Comparison of ENCODE assay signal across 19 cellular contexts in the genomic region with DNA sequence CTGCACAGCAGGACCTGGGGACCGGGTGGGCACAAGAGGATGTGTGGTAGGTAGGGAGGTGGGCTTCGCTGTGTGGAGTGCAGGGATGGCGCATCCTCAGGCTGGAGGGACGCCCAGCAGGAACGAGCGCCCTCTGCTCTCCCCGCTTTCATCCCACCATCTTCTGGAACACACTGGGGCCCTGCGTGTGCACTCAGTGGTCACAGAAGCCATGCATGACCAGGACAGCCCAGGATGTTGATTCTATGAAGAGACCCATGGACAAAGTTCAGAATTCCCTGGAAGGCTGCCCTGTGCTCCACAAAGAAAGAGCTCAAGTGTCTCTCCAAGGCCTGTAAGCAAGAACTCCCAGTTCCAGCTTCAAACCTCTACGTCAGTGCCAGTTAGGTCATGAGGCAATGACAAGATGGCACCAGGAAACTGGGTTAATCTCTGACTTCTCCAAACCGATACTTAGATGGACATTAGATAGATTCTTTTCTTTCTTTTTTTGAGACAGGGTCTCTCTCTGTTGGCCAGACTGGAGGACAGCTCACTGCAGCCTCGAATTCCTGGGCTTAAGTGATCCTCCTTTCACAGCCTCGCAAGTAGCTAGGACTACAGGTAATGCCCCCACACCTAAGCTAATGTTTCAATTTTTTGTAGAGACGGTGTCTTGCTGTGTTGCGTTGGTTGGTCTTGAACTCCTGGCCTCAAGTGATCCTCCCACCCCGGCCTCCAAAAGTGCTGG. TPM values are rescaled to one million over a fixed set of nuclear protein-coding genes. Genes with fewer than 3 reads are reported as not detected.
DNase-seq lines count a peak whose midpoint lies in the region; ATAC-seq, FAIRE-seq and TF ChIP-seq lines count a peak whose summit lies in the region.
"Had no signal": no experiment of that assay in that cellular context is flagged by ENCODE, and none has a peak within 500 bp of the region (broad histone marks: within the 10 kb centered on the region; RNA-seq: fewer than 3 reads in every experiment).

No MANE protein-coding gene starts in this region.

- H4K20me1 ChIP-seq in GM12878 (ENCODE audit: control insufficient read depth, insufficient read depth): no peaks in the 10 kb centered on the region

- SMC1A ChIA-PET in GM12878 (lab: Charles Lee; ENCODE audit: uncharacterized antibody, unreplicated experiment): interaction anchor here (0.6 kb wide), 1 partner anchor 18 kb away, joined by 3 read pairs; no protein-coding TSS in a partner anchor

- TF ChIP-seq EP300 in GM12878 (IDR thresholded peaks at IDR 0.05; ENCODE audit: borderline replicate concordance in 1 of 2, control insufficient read depth in 1 of 2, low read depth in 2 of 2, low read length in 2 of 2): no peak

- H3K36me3 Mint-ChIP-seq in stimulated activated naive B cell treated with anti-CD40 and anti-IgM and Interleukin-4, amounts not matched to agents 10 μg/mL and 1 μg/mL and 100 μg/mL, for 72 hours: peaks cover 15 to 29% of the 10 kb centered on the region in 2 donors
- peaks cover 13% of the 10 kb centered on the region for H3K36me3 Mint-ChIP-seq in stimulated activated memory B cell treated with anti-CD40 and anti-IgM and Interleukin-4, amounts not matched to agents 10 μg/mL and 1 μg/mL and 100 μg/mL, for 72 hours
- H3K36me3 Mint-ChIP-seq: naive B cell had no signal

- no peak overlapping the region for H2AFZ ChIP-seq in GM12878 (ENCODE audit: control insufficient read depth, low read depth, low read length)

- no peak overlapping the region for H3K4me3 Mint-ChIP-seq in stimulated activated naive B cell treated with anti-CD40 and anti-IgM and Interleukin-4, amounts not matched to agents 10 μg/mL and 1 μg/mL and 100 μg/mL, for 72 hours
- H3K4me3 Mint-ChIP-seq in stimulated activated memory B cell treated with anti-CD40 and anti-IgM and Interleukin-4, amounts not matched to agents 10 μg/mL and 1 μg/mL and 100 μg/mL, for 72 hours: no peak overlapping the region

- H3K9me3 ChIP-seq in GM12878 (replicated peaks; ENCODE audit: control insufficient read depth, insufficient read depth, low read length): no peaks in the 10 kb centered on the region
- H3K9me3 ChIP-seq in lower lobe of right lung: no peaks in the 10 kb centered on the region
- H3K9me3 ChIP-seq: left lung had no signal

- no peak for TF ChIP-seq POLR2A in GM12878 (IDR thresholded peaks at IDR 0.05; ENCODE audit: low read depth, low read length)

- no peak overlapping the region for H3K4me3 ChIP-seq in GM12878
- H3K4me3 ChIP-seq in lower lobe of right lung: no peak overlapping the region
- H3K4me3 ChIP-seq: left lung, SJSA1 had no signal

- no peaks in the 10 kb centered on the region for H3K27me3 Mint-ChIP-seq in stimulated activated naive B cell treated with anti-CD40 and anti-IgM and Interleukin-4, amounts not matched to agents 10 μg/mL and 1 μg/mL and 100 μg/mL, for 72 hours
- no peaks in the 10 kb centered on the region for H3K27me3 Mint-ChIP-seq in stimulated activated memory B cell treated with anti-CD40 and anti-IgM and Interleukin-4, amounts not matched to agents 10 μg/mL and 1 μg/mL and 100 μg/mL, for 72 hours
- H3K27me3 Mint-ChIP-seq: naive B cell had no signal

- FAIRE-seq in GM12878 (lab: Jason Lieb, UNC): no peak

- RAD21 ChIA-PET in GM12878 (lab: Charles Lee; ENCODE audit: unreplicated experiment): no interaction called here

- 92% methylated on average over 14 of the region's 15 CpGs for WGBS in GM12878 (ENCODE audit: insufficient coverage, insufficient replicate concordance, low lambda C conversion rate, missing lambda C conversion rate)

- intact Hi-C loops in GM12878 (cut with micrococcal nuclease; ENCODE audit: unreplicated experiment) (no loop called here), lower lobe of right lung (cut with DNase I) (no loop called here)

- H3K4me1 ChIP-seq in GM12878 (ENCODE audit: control insufficient read depth, insufficient read depth, low read length): peaks cover 40% of the 10 kb centered on the region
- H3K4me1 ChIP-seq in lower lobe of right lung: peaks cover 62% of the 10 kb centered on the region

- no peak overlapping the region for H3K9ac ChIP-seq in GM12878 (ENCODE audit: control insufficient read depth, insufficient read depth, low read length)

- H3K27ac ChIP-seq in GM12878 (ENCODE audit: control insufficient read depth, insufficient read depth): no peak overlapping the region
- H3K27ac ChIP-seq in lower lobe of right lung: no peak overlapping the region
- H3K27ac ChIP-seq: brain microvascular endothelial cell, left lung, SJSA1 had no signal

- peaks cover 41% of the 10 kb centered on the region for H3K79me2 ChIP-seq in GM12878 (ENCODE audit: control insufficient read depth, insufficient read depth, low read length)

- POLR2A ChIA-PET in GM12878 (lab: Charles Lee): no interaction called here

- ATAC-seq in GM12878 (no peak), lower lobe of right lung (no peak), HG02623 (IDR thresholded peaks at IDR 0.05; ENCODE audit: unreplicated experiment) (no peak), HG03460 (IDR thresholded peaks at IDR 0.05; ENCODE audit: unreplicated experiment) (no peak)
- no peak for ATAC-seq in stimulated activated naive B cell treated with anti-CD40 and anti-IgM and Interleukin-4, amounts not matched to agents 10 μg/mL and 1 μg/mL and 100 μg/mL, for 72 hours (replicated peaks)
- ATAC-seq in stimulated activated memory B cell treated with anti-CD40 and anti-IgM and Interleukin-4, amounts not matched to agents 10 μg/mL and 1 μg/mL and 100 μg/mL, for 72 hours: no peak
- ATAC-seq: activated naive CD4-positive, alpha-beta T cell treated with anti-CD3 and anti-CD28 coated beads, Interleukin-2, amount 50 U/mL, for 72 hours; left lung had no signal

- TF ChIP-seq RAD21 in GM12878 (IDR thresholded peaks at IDR 0.05; ENCODE audit: insufficient read depth, low read depth, low read length): no peak

- in situ Hi-C loops in GM12878 (cut with MboI): no loop called here

- H3K36me3 ChIP-seq in GM12878 (ENCODE audit: control insufficient read depth in 2 of 2, insufficient read depth in 2 of 2, low read length in 1 of 2) (peaks cover 0 to under 1% of the 10 kb centered on the region in 2 experiments; a peak in 3 of 4 replicates), lower lobe of right lung (peaks cover 17% of the 10 kb centered on the region)
- H3K36me3 ChIP-seq: brain microvascular endothelial cell had no signal

- TF ChIP-seq CTCF in GM12878 (IDR thresholded peaks at IDR 0.05 in 2 of 3, conservative IDR thresholded peaks at IDR 0.05 in 1 of 3; ENCODE audit: control insufficient read depth in 2 of 3, extremely low read depth in 1 of 3, insufficient read depth in 1 of 3, low read depth in 3 of 3, low read length in 3 of 3) (no peak), lower lobe of right lung (IDR thresholded peaks at IDR 0.05) (no peak)

- CTCF ChIA-PET in GM12878 (lab: Yijun Ruan, JAX): no interaction called here

- H3K27ac Mint-ChIP-seq in stimulated activated naive B cell treated with anti-CD40 and anti-IgM and Interleukin-4, amounts not matched to agents 10 μg/mL and 1 μg/mL and 100 μg/mL, for 72 hours: peak overlapping the region; percentile 25
- no peak overlapping the region for H3K27ac Mint-ChIP-seq in stimulated activated memory B cell treated with anti-CD40 and anti-IgM and Interleukin-4, amounts not matched to agents 10 μg/mL and 1 μg/mL and 100 μg/mL, for 72 hours
- H3K27ac Mint-ChIP-seq: activated naive CD4-positive, alpha-beta T cell treated with anti-CD3 and anti-CD28 coated beads, Interleukin-2, amount 50 U/mL, for 72 hours had no signal

- no peaks in the 10 kb centered on the region for H3K9me3 Mint-ChIP-seq in stimulated activated naive B cell treated with anti-CD40 and anti-IgM and Interleukin-4, amounts not matched to agents 10 μg/mL and 1 μg/mL and 100 μg/mL, for 72 hours
- H3K9me3 Mint-ChIP-seq in stimulated activated memory B cell treated with anti-CD40 and anti-IgM and Interleukin-4, amounts not matched to agents 10 μg/mL and 1 μg/mL and 100 μg/mL, for 72 hours: no peaks in the 10 kb centered on the region
- H3K9me3 Mint-ChIP-seq: activated naive CD4-positive, alpha-beta T cell treated with anti-CD3 and anti-CD28 coated beads, Interleukin-2, amount 50 U/mL, for 72 hours; naive B cell had no signal

- DNase-seq in D341Med (ENCODE audit: low spot score) (peak; percentile 28), GM12878 (ENCODE audit: low read depth, low spot score) (no peak), lower lobe of right lung (peak; percentile 26), EL (no peak)
- DNase-seq in stimulated activated naive B cell treated with anti-CD40 and anti-IgM and Interleukin-4, amounts not matched to agents 10 μg/mL and 1 μg/mL and 100 μg/mL, for 72 hours: no peak
- DNase-seq: activated CD4-positive, alpha-beta T cell treated with anti-CD3 and anti-CD28 coated beads for 4 hours; brain microvascular endothelial cell; effector memory CD4-positive, alpha-beta T cell; naive B cell; NCI-H1930; NCI-H524 treated with DMSO at 0.1 percent for 48 hours; stimulated activated CD4-positive, alpha-beta T cell treated with anti-CD3 and anti-CD28 coated beads, Interleukin-15, amount 100 ng/mL, for 24 hours; T-helper 9 cell had no signal

- BruUV-seq in GM12878 (replicated peaks; lab: Mats Ljungman, UMichigan): no TSS peak

- H3K27me3 ChIP-seq in GM12878 (replicated peaks in 1 of 2; ENCODE audit: control insufficient read depth in 2 of 2, insufficient read depth in 2 of 2, low read length in 1 of 2): no peaks in the 10 kb centered on the region
- no peaks in the 10 kb centered on the region for H3K27me3 ChIP-seq in lower lobe of right lung (ENCODE audit: low read depth)
- H3K27me3 ChIP-seq: brain microvascular endothelial cell, SJSA1 had no signal

- H3K4me2 ChIP-seq in GM12878 (ENCODE audit: control insufficient read depth, insufficient read depth): peak overlapping the region; percentile 13

- H3K4me1 Mint-ChIP-seq in stimulated activated naive B cell treated with anti-CD40 and anti-IgM and Interleukin-4, amounts not matched to agents 10 μg/mL and 1 μg/mL and 100 μg/mL, for 72 hours: peaks cover 46 to 66% of the 10 kb centered on the region in 2 donors
- peaks cover 64% of the 10 kb centered on the region for H3K4me1 Mint-ChIP-seq in stimulated activated memory B cell treated with anti-CD40 and anti-IgM and Interleukin-4, amounts not matched to agents 10 μg/mL and 1 μg/mL and 100 μg/mL, for 72 hours

RNA-seq across cellular contexts. Expression of a gene that starts 3.4 kb away (rescaled TPM):
- 51.8 and 53.7 TPM in 2 replicates for total RNA-seq in GM12878 (2013; cell fraction: nucleolus; rRNA removed)
- total RNA-seq in GM12878 (2014; rRNA removed): 36.7 and 40.2 TPM in 2 replicates
- 12.3 TPM in 2 replicates for total RNA-seq in GM12878 (2014; rRNA removed; fragmentation: Illumina TruSeq; extraction: Trizol)
- total RNA-seq in GM12878 (2021): 41.0 and 42.5 TPM in 2 replicates
- polyA plus RNA-seq in GM12878 (2011; ENCODE audit: low read depth): 9.6 TPM
- 9.4 and 17.3 TPM in 2 replicates for polyA plus RNA-seq in GM12878 (2011; rRNA removed)
- 36.4 and 51.0 TPM in 2 replicates for polyA plus RNA-seq in GM12878 (2011; cell fraction: cytosol; rRNA removed)
- 60.7 and 67.9 TPM in 2 replicates for polyA plus RNA-seq in GM12878 (2011; cell fraction: nucleus; rRNA removed)
- polyA plus RNA-seq in GM12878 (2012): 30.5 and 32.0 TPM in 2 replicates
- polyA plus RNA-seq in GM12878 (2014; fragmentation: Illumina TruSeq; extraction: Trizol): 1.2 and 5.9 TPM in 2 replicates
- polyA plus RNA-seq in GM12878 (2014; fragmentation: Nextera tagmentation; extraction: Ambion mirVana): 1 to 10 TPM in 1 of 2 experiments, under 1 TPM in 1; 0.69 to 2.7 TPM
- 42.5 and 44.3 TPM in 2 replicates for polyA plus RNA-seq in GM12878 (2014; rRNA removed)
- 10 to 100 TPM in 1 of 2 experiments, 1 to 10 TPM in 1; 3.6 to 23.1 TPM for polyA plus RNA-seq in GM12878 (2016; fragmentation: Nextera tagmentation; extraction: Ambion mirVana)
- 16.0 and 36.0 TPM in 2 replicates for polyA minus RNA-seq in GM12878 (2011; rRNA and poly(A)+ RNA removed)
- 8.4 and 17.6 TPM in 2 replicates for polyA minus RNA-seq in GM12878 (2011; cell fraction: cytosol; rRNA and poly(A)+ RNA removed)
- polyA minus RNA-seq in GM12878 (2011; cell fraction: nucleus; rRNA and poly(A)+ RNA removed): 17.9 and 22.3 TPM in 2 replicates
- total RNA-seq in lower lobe of right lung: 54.2 TPM

RNA-seq across cellular contexts. Expression of a gene that starts 16.4 kb away (rescaled TPM):
- total RNA-seq in GM12878 (2013; cell fraction: nucleolus; rRNA removed): 1.6 TPM in 1 of 2 replicates, not detected in the other
- total RNA-seq in GM12878 (2014; rRNA removed): 10.1 and 12.8 TPM in 2 replicates
- total RNA-seq in GM12878 (2014; rRNA removed; fragmentation: Illumina TruSeq; extraction: Trizol): 6.7 TPM in 2 replicates
- 4.9 and 5.7 TPM in 2 replicates for total RNA-seq in GM12878 (2021)
- 16.2 TPM for polyA plus RNA-seq in GM12878 (2011; ENCODE audit: low read depth)
- 0.14 TPM in 1 of 2 replicates, not detected in the other for polyA plus RNA-seq in GM12878 (2011; rRNA removed)
- polyA plus RNA-seq in GM12878 (2011; cell fraction: cytosol; rRNA removed): 0.12 and 0.20 TPM in 2 replicates
- 0.10 and 0.13 TPM in 2 replicates for polyA plus RNA-seq in GM12878 (2011; cell fraction: nucleus; rRNA removed)
- polyA plus RNA-seq in GM12878 (2012): 16.8 and 20.4 TPM in 2 replicates
- polyA plus RNA-seq in GM12878 (2014; fragmentation: Illumina TruSeq; extraction: Trizol): 7.0 and 7.7 TPM in 2 replicates
- 1 to 10 TPM in 1 of 2 experiments, under 1 TPM in 1; 0.97 to 2.1 TPM for polyA plus RNA-seq in GM12878 (2014; fragmentation: Nextera tagmentation; extraction: Ambion mirVana)
- polyA plus RNA-seq in GM12878 (2014; rRNA removed): 13.4 and 14.0 TPM in 2 replicates
- 1 to 10 TPM; 6.9 to 9.1 TPM for polyA plus RNA-seq in GM12878 (2016; fragmentation: Nextera tagmentation; extraction: Ambion mirVana)
- not detected in 2 replicates for polyA minus RNA-seq in GM12878 (2011; rRNA and poly(A)+ RNA removed)
- polyA minus RNA-seq in GM12878 (2011; cell fraction: cytosol; rRNA and poly(A)+ RNA removed): not detected in 2 replicates
- 0.60 TPM in 1 of 2 replicates, not detected in the other for polyA minus RNA-seq in GM12878 (2011; cell fraction: nucleus; rRNA and poly(A)+ RNA removed)
- total RNA-seq in lower lobe of right lung: 46.6 TPM

RNA-seq across cellular contexts. Expression of a gene that starts 40.3 kb away (rescaled TPM):
- 27.3 and 27.9 TPM in 2 replicates for total RNA-seq in GM12878 (2013; cell fraction: nucleolus; rRNA removed)
- total RNA-seq in GM12878 (2014; rRNA removed) (84.5 and 91.4 TPM in 2 replicates), GM12878 (2014; rRNA removed; fragmentation: Illumina TruSeq; extraction: Trizol) (111 and 122 TPM in 2 replicates), GM12878 (2021) (178 and 181 TPM in 2 replicates), lower lobe of right lung (78.7 TPM)
- 87.5 TPM for polyA plus RNA-seq in GM12878 (2011; ENCODE audit: low read depth)
- polyA plus RNA-seq in GM12878 (2011; rRNA removed) (172 and 173 TPM in 2 replicates), GM12878 (2014; fragmentation: Illumina TruSeq; extraction: Trizol) (18.0 and 62.9 TPM in 2 replicates), GM12878 (2014; fragmentation: Nextera tagmentation; extraction: Ambion mirVana) (100 to 1,000 TPM in 1 of 2 experiments, 10 to 100 TPM in 1; 38.4 to 132 TPM), GM12878 (2014; rRNA removed) (125 and 127 TPM in 2 replicates), GM12878 (2016; fragmentation: Nextera tagmentation; extraction: Ambion mirVana) (100 to 1,000 TPM; 307 to 329 TPM)
- polyA plus RNA-seq in GM12878 (2011; cell fraction: cytosol; rRNA removed): 148 and 157 TPM in 2 replicates
- polyA plus RNA-seq in GM12878 (2011; cell fraction: nucleus; rRNA removed): 64.9 and 77.2 TPM in 2 replicates
- polyA plus RNA-seq in GM12878 (2012): 106 and 119 TPM in 2 replicates
- 45.5 and 46.6 TPM in 2 replicates for polyA minus RNA-seq in GM12878 (2011; rRNA and poly(A)+ RNA removed)
- polyA minus RNA-seq in GM12878 (2011; cell fraction: cytosol; rRNA and poly(A)+ RNA removed): 39.2 and 40.8 TPM in 2 replicates
- polyA minus RNA-seq in GM12878 (2011; cell fraction: nucleus; rRNA and poly(A)+ RNA removed): 9.4 and 17.8 TPM in 2 replicates

Comparison
In these comparisons a context has a peak if more than half of its experiments do, and no peak if none do; other contexts are left out.
1. DNase-seq: peak in D341Med (single experiment) and lower lobe of right lung (single experiment); none in GM12878 (single experiment), stimulated activated naive B cell treated with anti-CD40 and anti-IgM and Interleukin-4, amounts not matched to agents 10 μg/mL and 1 μg/mL and 100 μg/mL, for 72 hours (single experiment) and EL (single experiment).